7 cellular contexts compared by ENCODE assay signal in genomic region chr4:121733942-121734341, GRCh38. TPM values are rescaled to one million over a fixed set of nuclear protein-coding genes. Genes with fewer than 3 reads are reported as not detected.
"Had no signal": no experiment of that assay in that cellular context is flagged by ENCODE, and none has a peak within 500 bp of the region (broad histone marks: within the 10 kb centered on the region; RNA-seq: fewer than 3 reads in every experiment).

No MANE protein-coding gene starts in this region.

- H3K9me3 Mint-ChIP-seq: GM23338 had no signal

- ATAC-seq: GM23338, K562 had no signal

- DNase-seq: H9, HCEC 1CT, IMR-90, KG1 had no signal

- H3K27ac Mint-ChIP-seq: GM23338, H9 had no signal

- H3K4me1 Mint-ChIP-seq: GM23338 had no signal

- H3K4me3 Mint-ChIP-seq: GM23338, H9 had no signal

RNA-seq across cellular contexts. Expression of gene SMIM43, which starts 31.0 kb away (rescaled TPM):
- total RNA-seq: HT-29, K562 had no signal
